ENCODE assay signal across 1 cellular context in the genomic region with DNA sequence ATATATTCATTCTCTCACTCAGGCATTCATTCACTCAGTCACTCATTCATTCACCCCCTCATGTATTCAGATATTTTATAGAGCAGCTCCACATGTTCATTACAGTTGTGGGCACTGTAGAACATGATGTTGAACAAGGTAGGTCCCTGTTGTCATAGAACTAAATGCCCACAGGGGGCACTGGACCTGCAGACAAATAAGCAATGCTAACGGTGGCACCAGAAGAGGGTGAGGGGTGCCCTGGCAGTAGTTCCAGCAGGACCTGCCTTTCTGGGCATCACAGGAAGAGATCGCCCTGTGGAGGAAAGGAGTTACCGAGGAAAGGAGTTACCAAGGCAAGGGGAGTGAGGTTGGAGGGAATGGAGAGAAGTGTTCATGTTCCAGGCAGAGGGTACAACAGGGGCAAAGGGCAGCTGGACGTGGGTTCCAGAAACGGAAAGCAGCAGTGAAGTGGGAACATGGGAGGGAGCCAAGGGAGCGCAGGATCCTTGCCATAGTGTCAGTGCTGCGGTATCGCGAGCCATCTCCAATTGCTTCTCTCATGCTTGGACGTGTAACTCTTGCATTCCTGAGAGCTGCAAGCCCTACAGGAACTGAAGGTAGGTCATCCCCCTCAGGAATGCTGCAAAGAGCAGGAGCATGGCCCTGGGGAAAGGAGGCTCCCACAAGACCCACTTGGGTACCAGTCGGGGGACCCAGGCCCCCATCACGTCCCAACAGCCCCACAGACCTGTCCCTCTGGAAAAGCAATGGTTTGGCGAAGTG.
TF ChIP-seq lines count a peak whose summit lies in the region.

No MANE protein-coding gene starts in this region.

TF ChIP-seq in GM23338, 12 proteins besides CTCF, POLR2A, EP300 and RAD21 (continued from another document):
- TF ChIP-seq, protein P1, sequence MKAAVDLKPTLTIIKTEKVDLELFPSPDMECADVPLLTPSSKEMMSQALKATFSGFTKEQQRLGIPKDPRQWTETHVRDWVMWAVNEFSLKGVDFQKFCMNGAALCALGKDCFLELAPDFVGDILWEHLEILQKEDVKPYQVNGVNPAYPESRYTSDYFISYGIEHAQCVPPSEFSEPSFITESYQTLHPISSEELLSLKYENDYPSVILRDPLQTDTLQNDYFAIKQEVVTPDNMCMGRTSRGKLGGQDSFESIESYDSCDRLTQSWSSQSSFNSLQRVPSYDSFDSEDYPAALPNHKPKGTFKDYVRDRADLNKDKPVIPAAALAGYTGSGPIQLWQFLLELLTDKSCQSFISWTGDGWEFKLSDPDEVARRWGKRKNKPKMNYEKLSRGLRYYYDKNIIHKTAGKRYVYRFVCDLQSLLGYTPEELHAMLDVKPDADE (IDR thresholded peaks at IDR 0.05), result no peak
- TF ChIP-seq EZH2phosphoT487 (IDR thresholded peaks at IDR 0.05; ENCODE audit: unreplicated experiment), result no peak
- TF ChIP-seq STAT1 (IDR thresholded peaks at IDR 0.05; ENCODE audit: unreplicated experiment), result no peak
- TF ChIP-seq CREB1 (CRISPR knock-in tag; IDR thresholded peaks at IDR 0.05; ENCODE audit: low read depth), result no peak
- no peak for TF ChIP-seq NANOG (IDR thresholded peaks at IDR 0.05; ENCODE audit: borderline replicate concordance)
- TF ChIP-seq, protein P2, sequence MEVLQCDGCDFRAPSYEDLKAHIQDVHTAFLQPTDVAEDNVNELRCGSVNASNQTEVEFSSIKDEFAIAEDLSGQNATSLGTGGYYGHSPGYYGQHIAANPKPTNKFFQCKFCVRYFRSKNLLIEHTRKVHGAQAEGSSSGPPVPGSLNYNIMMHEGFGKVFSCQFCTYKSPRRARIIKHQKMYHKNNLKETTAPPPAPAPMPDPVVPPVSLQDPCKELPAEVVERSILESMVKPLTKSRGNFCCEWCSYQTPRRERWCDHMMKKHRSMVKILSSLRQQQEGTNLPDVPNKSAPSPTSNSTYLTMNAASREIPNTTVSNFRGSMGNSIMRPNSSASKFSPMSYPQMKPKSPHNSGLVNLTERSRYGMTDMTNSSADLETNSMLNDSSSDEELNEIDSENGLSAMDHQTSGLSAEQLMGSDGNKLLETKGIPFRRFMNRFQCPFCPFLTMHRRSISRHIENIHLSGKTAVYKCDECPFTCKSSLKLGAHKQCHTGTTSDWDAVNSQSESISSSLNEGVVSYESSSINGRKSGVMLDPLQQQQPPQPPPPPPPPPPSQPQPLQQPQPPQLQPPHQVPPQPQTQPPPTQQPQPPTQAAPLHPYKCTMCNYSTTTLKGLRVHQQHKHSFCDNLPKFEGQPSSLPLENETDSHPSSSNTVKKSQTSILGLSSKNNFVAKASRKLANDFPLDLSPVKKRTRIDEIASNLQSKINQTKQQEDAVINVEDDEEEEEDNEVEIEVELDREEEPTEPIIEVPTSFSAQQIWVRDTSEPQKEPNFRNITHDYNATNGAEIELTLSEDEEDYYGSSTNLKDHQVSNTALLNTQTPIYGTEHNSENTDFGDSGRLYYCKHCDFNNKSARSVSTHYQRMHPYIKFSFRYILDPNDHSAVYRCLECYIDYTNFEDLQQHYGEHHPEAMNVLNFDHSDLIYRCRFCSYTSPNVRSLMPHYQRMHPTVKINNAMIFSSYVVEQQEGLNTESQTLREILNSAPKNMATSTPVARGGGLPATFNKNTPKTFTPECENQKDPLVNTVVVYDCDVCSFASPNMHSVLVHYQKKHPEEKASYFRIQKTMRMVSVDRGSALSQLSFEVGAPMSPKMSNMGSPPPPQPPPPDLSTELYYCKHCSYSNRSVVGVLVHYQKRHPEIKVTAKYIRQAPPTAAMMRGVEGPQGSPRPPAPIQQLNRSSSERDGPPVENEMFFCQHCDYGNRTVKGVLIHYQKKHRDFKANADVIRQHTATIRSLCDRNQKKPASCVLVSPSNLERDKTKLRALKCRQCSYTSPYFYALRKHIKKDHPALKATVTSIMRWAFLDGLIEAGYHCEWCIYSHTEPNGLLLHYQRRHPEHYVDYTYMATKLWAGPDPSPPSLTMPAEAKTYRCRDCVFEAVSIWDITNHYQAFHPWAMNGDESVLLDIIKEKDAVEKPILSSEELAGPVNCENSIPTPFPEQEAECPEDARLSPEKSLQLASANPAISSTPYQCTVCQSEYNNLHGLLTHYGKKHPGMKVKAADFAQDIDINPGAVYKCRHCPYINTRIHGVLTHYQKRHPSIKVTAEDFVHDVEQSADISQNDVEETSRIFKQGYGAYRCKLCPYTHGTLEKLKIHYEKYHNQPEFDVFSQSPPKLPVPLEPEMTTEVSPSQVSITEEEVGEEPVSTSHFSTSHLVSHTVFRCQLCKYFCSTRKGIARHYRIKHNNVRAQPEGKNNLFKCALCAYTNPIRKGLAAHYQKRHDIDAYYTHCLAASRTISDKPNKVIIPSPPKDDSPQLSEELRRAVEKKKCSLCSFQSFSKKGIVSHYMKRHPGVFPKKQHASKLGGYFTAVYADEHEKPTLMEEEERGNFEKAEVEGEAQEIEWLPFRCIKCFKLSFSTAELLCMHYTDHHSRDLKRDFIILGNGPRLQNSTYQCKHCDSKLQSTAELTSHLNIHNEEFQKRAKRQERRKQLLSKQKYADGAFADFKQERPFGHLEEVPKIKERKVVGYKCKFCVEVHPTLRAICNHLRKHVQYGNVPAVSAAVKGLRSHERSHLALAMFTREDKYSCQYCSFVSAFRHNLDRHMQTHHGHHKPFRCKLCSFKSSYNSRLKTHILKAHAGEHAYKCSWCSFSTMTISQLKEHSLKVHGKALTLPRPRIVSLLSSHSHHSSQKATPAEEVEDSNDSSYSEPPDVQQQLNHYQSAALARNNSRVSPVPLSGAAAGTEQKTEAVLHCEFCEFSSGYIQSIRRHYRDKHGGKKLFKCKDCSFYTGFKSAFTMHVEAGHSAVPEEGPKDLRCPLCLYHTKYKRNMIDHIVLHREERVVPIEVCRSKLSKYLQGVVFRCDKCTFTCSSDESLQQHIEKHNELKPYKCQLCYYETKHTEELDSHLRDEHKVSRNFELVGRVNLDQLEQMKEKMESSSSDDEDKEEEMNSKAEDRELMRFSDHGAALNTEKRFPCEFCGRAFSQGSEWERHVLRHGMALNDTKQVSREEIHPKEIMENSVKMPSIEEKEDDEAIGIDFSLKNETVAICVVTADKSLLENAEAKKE (CRISPR knock-in tag; IDR thresholded peaks at IDR 0.05), result no peak
- TF ChIP-seq EZH2 (IDR thresholded peaks at IDR 0.05; ENCODE audit: low read depth, unreplicated experiment), result no peak
- TF ChIP-seq JUNB (IDR thresholded peaks at IDR 0.05; ENCODE audit: unreplicated experiment), result no peak
- no peak for TF ChIP-seq ZNF331 (CRISPR knock-in tag; IDR thresholded peaks at IDR 0.05; ENCODE audit: low read depth)
- TF ChIP-seq, protein P3, sequence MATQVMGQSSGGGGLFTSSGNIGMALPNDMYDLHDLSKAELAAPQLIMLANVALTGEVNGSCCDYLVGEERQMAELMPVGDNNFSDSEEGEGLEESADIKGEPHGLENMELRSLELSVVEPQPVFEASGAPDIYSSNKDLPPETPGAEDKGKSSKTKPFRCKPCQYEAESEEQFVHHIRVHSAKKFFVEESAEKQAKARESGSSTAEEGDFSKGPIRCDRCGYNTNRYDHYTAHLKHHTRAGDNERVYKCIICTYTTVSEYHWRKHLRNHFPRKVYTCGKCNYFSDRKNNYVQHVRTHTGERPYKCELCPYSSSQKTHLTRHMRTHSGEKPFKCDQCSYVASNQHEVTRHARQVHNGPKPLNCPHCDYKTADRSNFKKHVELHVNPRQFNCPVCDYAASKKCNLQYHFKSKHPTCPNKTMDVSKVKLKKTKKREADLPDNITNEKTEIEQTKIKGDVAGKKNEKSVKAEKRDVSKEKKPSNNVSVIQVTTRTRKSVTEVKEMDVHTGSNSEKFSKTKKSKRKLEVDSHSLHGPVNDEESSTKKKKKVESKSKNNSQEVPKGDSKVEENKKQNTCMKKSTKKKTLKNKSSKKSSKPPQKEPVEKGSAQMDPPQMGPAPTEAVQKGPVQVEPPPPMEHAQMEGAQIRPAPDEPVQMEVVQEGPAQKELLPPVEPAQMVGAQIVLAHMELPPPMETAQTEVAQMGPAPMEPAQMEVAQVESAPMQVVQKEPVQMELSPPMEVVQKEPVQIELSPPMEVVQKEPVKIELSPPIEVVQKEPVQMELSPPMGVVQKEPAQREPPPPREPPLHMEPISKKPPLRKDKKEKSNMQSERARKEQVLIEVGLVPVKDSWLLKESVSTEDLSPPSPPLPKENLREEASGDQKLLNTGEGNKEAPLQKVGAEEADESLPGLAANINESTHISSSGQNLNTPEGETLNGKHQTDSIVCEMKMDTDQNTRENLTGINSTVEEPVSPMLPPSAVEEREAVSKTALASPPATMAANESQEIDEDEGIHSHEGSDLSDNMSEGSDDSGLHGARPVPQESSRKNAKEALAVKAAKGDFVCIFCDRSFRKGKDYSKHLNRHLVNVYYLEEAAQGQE (IDR thresholded peaks at IDR 0.05; ENCODE audit: unreplicated experiment), result no peak
